Comparison of ENCODE assay signal across 1 cellular context in the genomic region with DNA sequence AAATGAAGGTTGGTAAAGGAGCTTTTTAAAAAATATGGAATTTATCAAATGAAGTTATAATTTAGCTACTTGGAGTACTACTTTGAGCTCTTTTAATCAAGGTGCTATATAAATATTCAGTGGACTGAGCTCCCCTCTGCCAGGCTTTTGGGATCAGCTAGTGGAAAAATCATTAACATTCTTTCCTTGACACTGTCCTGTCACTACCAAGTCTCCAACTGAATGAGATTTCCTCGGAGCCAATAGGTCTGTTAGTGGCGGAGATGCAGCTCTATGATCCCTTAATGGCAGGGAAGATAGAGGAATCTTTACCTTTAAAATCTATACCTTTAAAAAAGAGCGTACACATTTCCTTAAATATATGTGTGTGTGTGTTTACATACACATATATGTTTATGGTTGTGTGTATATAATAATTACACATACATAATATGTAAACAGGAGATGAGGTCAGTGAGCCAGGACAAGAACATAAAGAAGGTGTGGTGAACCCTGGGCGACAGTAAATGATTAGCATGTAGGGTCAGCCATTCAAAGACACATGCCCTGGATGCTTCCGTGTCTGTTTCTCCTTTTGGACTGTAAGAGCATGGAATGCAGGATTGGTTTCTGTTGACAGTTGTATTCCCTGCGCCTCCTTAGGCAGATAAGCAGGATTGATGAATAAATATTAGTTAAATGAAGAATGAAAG.
TF ChIP-seq lines count a peak whose summit lies in the region.

No MANE protein-coding gene starts in this region.

TF ChIP-seq in IMR-90, 13 proteins besides CTCF, POLR2A, EP300 and RAD21:
- no peak for TF ChIP-seq FOS (IDR thresholded peaks at IDR 0.05; ENCODE audit: low read depth, low read length)
- no peak for TF ChIP-seq CHD1 (IDR thresholded peaks at IDR 0.05; ENCODE audit: low read depth, low read length)
- no peak for TF ChIP-seq NFE2L2 (IDR thresholded peaks at IDR 0.05; ENCODE audit: low read depth, low read length)
- TF ChIP-seq SMC3 (IDR thresholded peaks at IDR 0.05; ENCODE audit: low read depth, low read length), result no peak
- no peak for TF ChIP-seq BHLHE40 (IDR thresholded peaks at IDR 0.05; ENCODE audit: low read depth, low read length)
- TF ChIP-seq MAFK (IDR thresholded peaks at IDR 0.05; ENCODE audit: low read depth, low read length), result no peak
